Comparison of ENCODE assay signal across 12 cellular contexts in genomic region chr15:75785771-75786563, GRCh38. TPM values are rescaled to one million over a fixed set of nuclear protein-coding genes. Genes with fewer than 3 reads are reported as not detected.
DNase-seq lines count a peak whose midpoint lies in the region; FAIRE-seq and TF ChIP-seq lines count a peak whose summit lies in the region.
"Had no signal": no experiment of that assay in that cellular context is flagged by ENCODE, and none has a peak within 500 bp of the region (broad histone marks: within the 10 kb centered on the region; RNA-seq: fewer than 3 reads in every experiment).

No MANE protein-coding gene starts in this region.

- 58% methylated on average over 13 of the region's 19 CpGs for WGBS in SK-N-SH (ENCODE audit: low lambda C conversion rate)
- WGBS in small intestine, 3 donors: 54 to 63% (median 60%) methylated on average over 18 to 19 of the region's 19 CpGs

- H3K9ac ChIP-seq in SK-N-SH: no peak overlapping the region
- no peak overlapping the region for H3K9ac ChIP-seq in iPS-15b (ENCODE audit: low read depth, low read length)
- H3K9ac ChIP-seq: BLaER1 treated with 17β-estradiol and CSF1 and Interleukin-3, amounts not matched to agents 10 nM and 100 nM had no signal

- no peaks in the 10 kb centered on the region for H4K20me1 ChIP-seq in SK-N-SH (ENCODE audit: insufficient read depth)
- H4K20me1 ChIP-seq: BLaER1 treated with 17β-estradiol and CSF1 and Interleukin-3, amounts not matched to agents 10 nM and 100 nM had no signal

- no peaks in the 10 kb centered on the region for H3K79me2 ChIP-seq in SK-N-SH (ENCODE audit: insufficient read depth)

- H3K4me2 ChIP-seq in SK-N-SH: peak overlapping the region; percentile 71
- H3K4me2 ChIP-seq: BLaER1 treated with 17β-estradiol and CSF1 and Interleukin-3, amounts not matched to agents 10 nM and 100 nM had no signal

- H3K4me1 ChIP-seq in SK-N-SH (ENCODE audit: control insufficient read depth in 1 of 2, insufficient read depth in 2 of 2, low read depth in 1 of 2, low read length in 1 of 2) (peaks cover 0 to 3% of the 10 kb centered on the region in 2 experiments; a peak in 1 of 4 replicates), iPS-15b (ENCODE audit: control insufficient read depth, insufficient read depth, low read length) (no peaks in the 10 kb centered on the region), small intestine (ENCODE audit: control insufficient read depth in 2 of 2, insufficient read depth in 1 of 2, low read depth in 1 of 2, low read length in 1 of 2) (no peaks in the 10 kb centered on the region), SJCRH30 (no peaks in the 10 kb centered on the region)
- H3K4me1 ChIP-seq: esophagus muscularis mucosa had no signal

- H3K4me3 ChIP-seq in AG04450 (ENCODE audit: low read depth, low read length) (no peak overlapping the region), SK-N-SH (ENCODE audit: low read depth in 2 of 2, low read length in 1 of 2) (peak overlapping the region in 1 of 2 experiments; percentile 47; a peak in 3 of 4 replicates), iPS-15b (ENCODE audit: low read depth, low read length) (peak overlapping the region; percentile 22), small intestine (ENCODE audit: low read depth in 1 of 2, low read length in 2 of 2) (no peak overlapping the region), SJCRH30 (no peak overlapping the region)
- H3K4me3 ChIP-seq: BLaER1 treated with 17β-estradiol and CSF1 and Interleukin-3, amounts not matched to agents 10 nM and 100 nM; esophagus muscularis mucosa had no signal

- H3K36me3 ChIP-seq in SK-N-SH (replicated peaks in 1 of 2; ENCODE audit: control insufficient read depth in 1 of 2, insufficient read depth in 2 of 2, low read length in 1 of 2) (no peaks in the 10 kb centered on the region), iPS-15b (ENCODE audit: control insufficient read depth, insufficient read depth, low read length) (no peaks in the 10 kb centered on the region), small intestine (ENCODE audit: control insufficient read depth in 2 of 2, insufficient read depth in 2 of 2, low read length in 2 of 2) (no peaks in the 10 kb centered on the region), SJCRH30 (no peaks in the 10 kb centered on the region)
- H3K36me3 ChIP-seq: BLaER1 treated with 17β-estradiol and CSF1 and Interleukin-3, amounts not matched to agents 10 nM and 100 nM; esophagus muscularis mucosa had no signal

- H3K4me1 Mint-ChIP-seq in HFFc6 (ENCODE audit: low read depth) (no peaks in the 10 kb centered on the region; the same call in 1 of the 2 replicates), Calu3 (ENCODE audit: low read depth, unreplicated experiment) (no peaks in the 10 kb centered on the region)

- no peak for TF ChIP-seq EP300 in SK-N-SH (IDR thresholded peaks at IDR 0.05; ENCODE audit: borderline replicate concordance in 1 of 2, low read depth in 1 of 2, low read length in 1 of 2)

- no peaks in the 10 kb centered on the region for H3K9me3 Mint-ChIP-seq in HFFc6
- H3K9me3 Mint-ChIP-seq in Calu3 (ENCODE audit: low read depth, unreplicated experiment): no peaks in the 10 kb centered on the region

- TF ChIP-seq RAD21 in SK-N-SH (IDR thresholded peaks at IDR 0.05; ENCODE audit: low read length): peak; percentile 82

- peaks cover 52% of the 10 kb centered on the region for H3K27me3 ChIP-seq in AG04450 (ENCODE audit: control insufficient read depth, insufficient read depth, low read length)
- peaks cover 50% of the 10 kb centered on the region for H3K27me3 ChIP-seq in SK-N-SH (ENCODE audit: insufficient read depth)
- H3K27me3 ChIP-seq in iPS-15b (ENCODE audit: control insufficient read depth, insufficient read depth, low read length): no peaks in the 10 kb centered on the region
- H3K27me3 ChIP-seq in small intestine (ENCODE audit: control insufficient read depth in 2 of 2, insufficient read depth in 2 of 2, low read length in 2 of 2): peaks cover 0 to 6% of the 10 kb centered on the region in 2 donors
- H3K27me3 ChIP-seq in SJCRH30: peaks cover 10% of the 10 kb centered on the region; the same call in 1 of the 2 replicates
- H3K27me3 ChIP-seq: BLaER1 treated with 17β-estradiol and CSF1 and Interleukin-3, amounts not matched to agents 10 nM and 100 nM had no signal

- H3K9me3 ChIP-seq in AG04450 (ENCODE audit: control insufficient read depth, insufficient read depth, low read length) (no peaks in the 10 kb centered on the region; the same call in 1 of the 2 replicates), SK-N-SH (no peaks in the 10 kb centered on the region), iPS-15b (ENCODE audit: control insufficient read depth, insufficient read depth, low read length) (no peaks in the 10 kb centered on the region), small intestine (ENCODE audit: control insufficient read depth, low read depth) (no peaks in the 10 kb centered on the region), SJCRH30 (replicated peaks) (no peaks in the 10 kb centered on the region)
- H3K9me3 ChIP-seq: BLaER1 treated with 17β-estradiol and CSF1 and Interleukin-3, amounts not matched to agents 10 nM and 100 nM; esophagus muscularis mucosa had no signal

- H3K27ac Mint-ChIP-seq in HFFc6 (no peak overlapping the region), Calu3 (ENCODE audit: unreplicated experiment) (no peak overlapping the region)

- no peak for FAIRE-seq in small intestine (lab: Jason Lieb, UNC)

- H3K27me3 Mint-ChIP-seq in HFFc6 (ENCODE audit: insufficient read depth) (peaks cover 47% of the 10 kb centered on the region), Calu3 (ENCODE audit: unreplicated experiment) (peaks cover 88% of the 10 kb centered on the region)

- DNase-seq in AG04450 (ENCODE audit: low read depth, low spot score): no peak
- peak; percentile 6 for DNase-seq in HFFc6
- DNase-seq in SK-N-SH: peak; percentile 86
- DNase-seq in SIG-M5 (lab: John Stamatoyannopoulos, UW): no peak
- DNase-seq in small intestine: no peak
- no peak for DNase-seq in Calu3
- no peak for DNase-seq in SJCRH30
- DNase-seq: activated CD4-positive, CD25-positive, alpha-beta regulatory T cell treated with anti-CD3 and anti-CD28 coated beads, Interleukin-2, amount 50 U/mL, for 72 hours; left ventricle myocardium superior had no signal

- H2AFZ ChIP-seq in SK-N-SH (ENCODE audit: low read depth): peak overlapping the region; percentile 35; the same call in 1 of the 2 replicates

- POLR2A ChIA-PET in AG04450 (lab: Yijun Ruan, JAX) (no interaction called here), SK-N-SH (lab: Yijun Ruan, JAX) (interaction anchor here (1.6 kb wide), 1 partner anchor 16 kb away, joined by 4 read pairs; no protein-coding TSS in a partner anchor)

- no peak overlapping the region for H3K27ac ChIP-seq in AG04450 (ENCODE audit: low read depth, low read length)
- no peak overlapping the region for H3K27ac ChIP-seq in SK-N-SH (ENCODE audit: low read depth in 2 of 2, low read length in 1 of 2)
- no peak overlapping the region for H3K27ac ChIP-seq in small intestine (ENCODE audit: low read depth in 1 of 2, low read length in 1 of 2)
- no peak overlapping the region for H3K27ac ChIP-seq in SJCRH30
- H3K27ac ChIP-seq: BLaER1 treated with 17β-estradiol and CSF1 and Interleukin-3, amounts not matched to agents 10 nM and 100 nM; esophagus muscularis mucosa had no signal

- H3K9me2 ChIP-seq in SK-N-SH: no peaks in the 10 kb centered on the region

- TF ChIP-seq CTCF in AG04450 (IDR thresholded peaks at IDR 0.05; ENCODE audit: low read depth, low read length): peak; percentile 20; the same call in 1 of the 2 replicates
- peak; percentile 26; the same call in 1 of the 2 replicates for TF ChIP-seq CTCF in HFFc6 (IDR thresholded peaks at IDR 0.05)
- peak; percentile 46 for TF ChIP-seq CTCF in SK-N-SH (IDR thresholded peaks at IDR 0.05)
- no peak for TF ChIP-seq CTCF in Calu3 (IDR thresholded peaks at IDR 0.05; ENCODE audit: unreplicated experiment)

- H3F3A ChIP-seq in SK-N-SH (replicated peaks; ENCODE audit: insufficient read depth): no peaks in the 10 kb centered on the region

- BruUV-seq in Calu3 (replicated peaks; lab: Mats Ljungman, UMichigan): no TSS peak

- H3K36me3 Mint-ChIP-seq in HFFc6 (ENCODE audit: low read depth) (no peaks in the 10 kb centered on the region), Calu3 (ENCODE audit: insufficient read depth, unreplicated experiment) (no peaks in the 10 kb centered on the region)

- CTCF ChIA-PET in AG04450 (lab: Charles Lee) (interaction anchor here (0.6 to 1.3 kb wide), 2 partner anchors 354 to 365 kb away, joined by 3 read pairs; no protein-coding TSS in a partner anchor), SK-N-SH (lab: Yijun Ruan, JAX) (interaction anchor here (0.6 to 4.2 kb wide), 44 partner anchors 9 to 1097 kb away, joined by 3 to 74 read pairs (median 4); partner anchors contain the start of genes NRG4 and TMEM266), Calu3 (lab: Charles Lee) (no interaction called here)

- intact Hi-C loops in Calu3 (cut with micrococcal nuclease; ENCODE audit: unreplicated experiment): no loop called here

- no peak overlapping the region for H3K4me3 Mint-ChIP-seq in HFFc6
- no peak overlapping the region for H3K4me3 Mint-ChIP-seq in Calu3 (ENCODE audit: low read depth, unreplicated experiment)

TF ChIP-seq in SK-N-SH, 30 proteins besides CTCF, POLR2A, EP300 and RAD21:
- no peak for TF ChIP-seq GATA2 (CRISPR knock-in tag; IDR thresholded peaks at IDR 0.05)
- no peak for TF ChIP-seq TAF1 (IDR thresholded peaks at IDR 0.05; ENCODE audit: borderline replicate concordance, low read depth, low read length)
- no peak for TF ChIP-seq MAX (IDR thresholded peaks at IDR 0.05; ENCODE audit: low read depth)
- peak; percentile 71 for TF ChIP-seq MXI1 (IDR thresholded peaks at IDR 0.05; ENCODE audit: low read depth, low read length)
- TF ChIP-seq SMC3 (IDR thresholded peaks at IDR 0.05; ENCODE audit: low read depth, low read length): peak; percentile 75

RNA-seq across cellular contexts. Expression of gene UBE2Q2, which starts 57.3 kb away (rescaled TPM):
- 41.7 and 56.8 TPM in 2 replicates for polyA plus RNA-seq in AG04450 (2011; rRNA removed)
- polyA minus RNA-seq in AG04450 (2011; rRNA and poly(A)+ RNA removed): 10.9 and 21.5 TPM in 2 replicates
- 10 to 100 TPM; 38.4 to 45.6 (median 43.2) TPM for total RNA-seq in HFFc6 (2021; fragmentation: NEBNext Ultra II Directional; extraction: Animal tissue kit (Norgen Biotek cat#: 25700))
- polyA plus RNA-seq in SK-N-SH (2012; rRNA removed): 14.5 and 15.4 TPM in 2 replicates
- polyA plus RNA-seq in SK-N-SH (2012; cell fraction: cytosol; rRNA removed): 22.9 and 27.1 TPM in 2 replicates
- polyA plus RNA-seq in SK-N-SH (2012; cell fraction: nucleus; rRNA removed): 13.9 and 17.6 TPM in 2 replicates
- polyA plus RNA-seq in small intestine: 10 to 100 TPM in 1 of 3 donors, 1 to 10 TPM in 2; 2.5 to 14.8 (median 8.9) TPM
- total RNA-seq in Calu3 (2022): 34.1 and 34.7 TPM in 2 replicates
- 30.8 and 31.5 TPM in 2 replicates for total RNA-seq in SJCRH30 (2014; rRNA removed; shearing (Covaris generic))

Comparison
In these comparisons a context has a peak if more than half of its experiments do, and no peak if none do; other contexts are left out.
1. DNase-seq: peak in HFFc6 (single experiment) and SK-N-SH (single experiment); none in AG04450 (single experiment), SIG-M5 (single experiment), small intestine (single experiment), Calu3 (single experiment) and SJCRH30 (0 of 2).